ENCODE assay signal across 8 cellular contexts in genomic region chr12:64826234-64826633, GRCh38. TPM values are rescaled to one million over a fixed set of nuclear protein-coding genes. Genes with fewer than 3 reads are reported as not detected.
DNase-seq lines count a peak whose midpoint lies in the region; ATAC-seq and TF ChIP-seq lines count a peak whose summit lies in the region.

No MANE protein-coding gene starts in this region.

- CTCF ChIA-PET in activated CD8-positive, alpha-beta memory T cell treated with anti-CD3 and anti-CD28 coated beads, Interleukin-2, amount 10 ng/mL, durations not matched to agents 7 days and 5 days (lab: Charles Lee), result no interaction called here

- H3K4me3 ChIP-seq in AG10803 (ENCODE audit: low read length) (no peak overlapping the region), fibroblast of villous mesenchyme (ENCODE audit: low read depth, low read length) (no peak overlapping the region)

- TF ChIP-seq CTCF in AG10803 (conservative IDR thresholded peaks at IDR 0.05; ENCODE audit: low read length) (no peak), fibroblast of villous mesenchyme (IDR thresholded peaks at IDR 0.05; ENCODE audit: insufficient read depth, low read depth, low read length) (no peak), osteocyte (IDR thresholded peaks at IDR 0.05) (no peak)

- ATAC-seq in GM21576 (IDR thresholded peaks at IDR 0.05; ENCODE audit: unreplicated experiment) (peak; percentile 41), GM19324 (IDR thresholded peaks at IDR 0.05; ENCODE audit: low FRiP score, unreplicated experiment) (no peak)
- no peak for ATAC-seq in activated CD8-positive, alpha-beta memory T cell treated with anti-CD3 and anti-CD28 coated beads, Interleukin-2, amount 10 ng/mL, durations not matched to agents 7 days and 5 days

- H3K27me3 Mint-ChIP-seq in activated CD8-positive, alpha-beta memory T cell treated with anti-CD3 and anti-CD28 coated beads, Interleukin-2, amount 10 ng/mL, durations not matched to agents 7 days and 5 days, result peaks cover 79% of the 10 kb centered on the region
- H3K27me3 Mint-ChIP-seq in osteocyte (ENCODE audit: unreplicated experiment), result peaks cover 70% of the 10 kb centered on the region

- H3K36me3 Mint-ChIP-seq in activated CD8-positive, alpha-beta memory T cell treated with anti-CD3 and anti-CD28 coated beads, Interleukin-2, amount 10 ng/mL, durations not matched to agents 7 days and 5 days, result no peaks in the 10 kb centered on the region
- H3K36me3 Mint-ChIP-seq in osteocyte (ENCODE audit: unreplicated experiment), result no peaks in the 10 kb centered on the region

- H3K4me3 Mint-ChIP-seq in activated CD8-positive, alpha-beta memory T cell treated with anti-CD3 and anti-CD28 coated beads, Interleukin-2, amount 10 ng/mL, durations not matched to agents 7 days and 5 days, result peak overlapping the region; percentile 16
- H3K4me3 Mint-ChIP-seq in osteocyte (ENCODE audit: unreplicated experiment), result peak overlapping the region; percentile 44

- H3K27ac Mint-ChIP-seq in activated CD8-positive, alpha-beta memory T cell treated with anti-CD3 and anti-CD28 coated beads, Interleukin-2, amount 10 ng/mL, durations not matched to agents 7 days and 5 days, result no peak overlapping the region
- no peak overlapping the region for H3K27ac Mint-ChIP-seq in osteocyte (ENCODE audit: unreplicated experiment)

- peaks cover 16% of the 10 kb centered on the region for H3K4me1 Mint-ChIP-seq in activated CD8-positive, alpha-beta memory T cell treated with anti-CD3 and anti-CD28 coated beads, Interleukin-2, amount 10 ng/mL, durations not matched to agents 7 days and 5 days
- peaks cover 23% of the 10 kb centered on the region for H3K4me1 Mint-ChIP-seq in osteocyte (ENCODE audit: unreplicated experiment)

- no peaks in the 10 kb centered on the region for H3K9me3 Mint-ChIP-seq in activated CD8-positive, alpha-beta memory T cell treated with anti-CD3 and anti-CD28 coated beads, Interleukin-2, amount 10 ng/mL, durations not matched to agents 7 days and 5 days (ENCODE audit: low read depth)
- H3K9me3 Mint-ChIP-seq in osteocyte (ENCODE audit: unreplicated experiment), result peaks cover 3% of the 10 kb centered on the region

- DNase-seq in AG10803 (ENCODE audit: low read depth), result peak; percentile 25
- peak; percentile 41 for DNase-seq in NCI-H2107 (lab: John Stamatoyannopoulos, UW)
- DNase-seq in activated CD8-positive, alpha-beta memory T cell treated with anti-CD3 and anti-CD28 coated beads, Interleukin-2, amount 10 ng/mL, durations not matched to agents 7 days and 5 days, result peak; percentile 70
- DNase-seq in fibroblast of villous mesenchyme (ENCODE audit: low read depth), result peak; percentile 41
- DNase-seq in osteocyte (ENCODE audit: extremely low spot score, unreplicated experiment), result no peak
- DNase-seq in epidermal melanocyte (ENCODE audit: insufficient read length, low spot score), result no peak

RNA-seq across cellular contexts. Expression of gene TBC1D30, which starts 1.8 kb away (rescaled TPM):
- under 1 TPM; 0.26 to 0.47 TPM for total RNA-seq in activated CD8-positive, alpha-beta memory T cell treated with anti-CD3 and anti-CD28 coated beads, Interleukin-2, amount 10 ng/mL, durations not matched to agents 7 days and 5 days
- total RNA-seq in fibroblast of villous mesenchyme (under 0.01 TPM in 2 replicates), osteocyte (1.2 and 2.0 TPM in 2 replicates)

Comparison
In these comparisons a context has a peak if more than half of its experiments do, and no peak if none do; other contexts are left out.
1. DNase-seq: peak in AG10803 (single experiment), NCI-H2107 (single experiment), activated CD8-positive, alpha-beta memory T cell treated with anti-CD3 and anti-CD28 coated beads, Interleukin-2, amount 10 ng/mL, durations not matched to agents 7 days and 5 days (single experiment) and fibroblast of villous mesenchyme (single experiment); none in osteocyte (single experiment) and epidermal melanocyte (single experiment).